Comparison of ENCODE assay signal across 17 cellular contexts in genomic region chr13:30026909-30027308, GRCh38.
DNase-seq lines count a peak whose midpoint lies in the region; ATAC-seq, FAIRE-seq and TF ChIP-seq lines count a peak whose summit lies in the region.
"Had no signal": no experiment of that assay in that cellular context is flagged by ENCODE, and none has a peak within 500 bp of the region (broad histone marks: within the 10 kb centered on the region; RNA-seq: fewer than 3 reads in every experiment).

No MANE protein-coding gene starts in this region.

- peak overlapping the region; percentile 72 for H3K27ac ChIP-seq in C4-2B
- peak overlapping the region; percentile 40 for H3K27ac ChIP-seq in hepatocyte
- no peak overlapping the region for H3K27ac ChIP-seq in small intestine (ENCODE audit: low read depth in 1 of 2, low read length in 1 of 2)
- no peak overlapping the region for H3K27ac ChIP-seq in gastroesophageal sphincter
- H3K27ac ChIP-seq: BLaER1, HL-60 had no signal

- H3K36me3 ChIP-seq in hepatocyte (replicated peaks; ENCODE audit: insufficient read depth, low read depth) = no peaks in the 10 kb centered on the region
- H3K36me3 ChIP-seq in small intestine (ENCODE audit: control insufficient read depth in 2 of 2, insufficient read depth in 2 of 2, low read length in 2 of 2) = no peaks in the 10 kb centered on the region
- H3K36me3 ChIP-seq in gastroesophageal sphincter = no peaks in the 10 kb centered on the region
- H3K36me3 ChIP-seq: BLaER1, HAP-1 had no signal

- H3K4me3 ChIP-seq in hepatocyte = no peak overlapping the region
- no peak overlapping the region for H3K4me3 ChIP-seq in small intestine (ENCODE audit: low read depth in 1 of 2, low read length in 2 of 2)
- no peak overlapping the region for H3K4me3 ChIP-seq in gastroesophageal sphincter
- H3K4me3 ChIP-seq: BLaER1, HAP-1 had no signal

- H3K9me3 ChIP-seq in hepatocyte (ENCODE audit: low read depth) (no peaks in the 10 kb centered on the region), small intestine (ENCODE audit: control insufficient read depth, low read depth) (no peaks in the 10 kb centered on the region), gastroesophageal sphincter (no peaks in the 10 kb centered on the region)
- H3K9me3 ChIP-seq: BLaER1, HAP-1 had no signal

- H2AFZ ChIP-seq in hepatocyte = no peak overlapping the region

- no peaks in the 10 kb centered on the region; the same call in 1 of the 2 replicates for H3K27me3 Mint-ChIP-seq in HFFc6 (ENCODE audit: insufficient read depth)
- H3K27me3 Mint-ChIP-seq in stimulated activated memory B cell treated with anti-CD40 and anti-IgM and Interleukin-4, amounts not matched to agents 10 μg/mL and 1 μg/mL and 100 μg/mL, for 72 hours = peaks cover 8% of the 10 kb centered on the region

- no peak overlapping the region for H3K4me2 ChIP-seq in hepatocyte
- H3K4me2 ChIP-seq: BLaER1 had no signal

- TF ChIP-seq POLR2A in gastroesophageal sphincter (IDR thresholded peaks at IDR 0.05) = no peak

- TF ChIP-seq CTCF in C4-2B (conservative IDR thresholded peaks at IDR 0.05) = no peak
- TF ChIP-seq CTCF in HFFc6 (IDR thresholded peaks at IDR 0.05) = no peak
- TF ChIP-seq CTCF in hepatocyte (IDR thresholded peaks at IDR 0.05; ENCODE audit: poor library complexity) = no peak
- no peak for TF ChIP-seq CTCF in gastroesophageal sphincter (IDR thresholded peaks at IDR 0.05)

- peaks cover 72% of the 10 kb centered on the region for H3K4me1 Mint-ChIP-seq in HFFc6 (ENCODE audit: low read depth)
- H3K4me1 Mint-ChIP-seq in stimulated activated memory B cell treated with anti-CD40 and anti-IgM and Interleukin-4, amounts not matched to agents 10 μg/mL and 1 μg/mL and 100 μg/mL, for 72 hours = no peaks in the 10 kb centered on the region
- H3K4me1 Mint-ChIP-seq: CD8-positive, alpha-beta memory T cell had no signal

- no peak overlapping the region for H3K4me3 Mint-ChIP-seq in HFFc6
- no peak overlapping the region for H3K4me3 Mint-ChIP-seq in stimulated activated memory B cell treated with anti-CD40 and anti-IgM and Interleukin-4, amounts not matched to agents 10 μg/mL and 1 μg/mL and 100 μg/mL, for 72 hours
- H3K4me3 Mint-ChIP-seq: CD8-positive, alpha-beta memory T cell had no signal

- no peak for DNase-seq in HFFc6
- no peak for DNase-seq in hepatocyte (ENCODE audit: low spot score)
- DNase-seq in small intestine = peak; percentile 11
- DNase-seq in HK-2 (ENCODE audit: unreplicated experiment) = no peak
- DNase-seq: 8988T; CD8-positive, alpha-beta memory T cell; COR-L47 had no signal

- no peaks in the 10 kb centered on the region for H3K36me3 Mint-ChIP-seq in HFFc6 (ENCODE audit: low read depth)
- H3K36me3 Mint-ChIP-seq in stimulated activated memory B cell treated with anti-CD40 and anti-IgM and Interleukin-4, amounts not matched to agents 10 μg/mL and 1 μg/mL and 100 μg/mL, for 72 hours = no peaks in the 10 kb centered on the region
- H3K36me3 Mint-ChIP-seq: CD8-positive, alpha-beta memory T cell had no signal

- H3K9me2 ChIP-seq in hepatocyte (replicated peaks; ENCODE audit: insufficient read depth) = no peaks in the 10 kb centered on the region

- no peak for ATAC-seq in stimulated activated memory B cell treated with anti-CD40 and anti-IgM and Interleukin-4, amounts not matched to agents 10 μg/mL and 1 μg/mL and 100 μg/mL, for 72 hours
- ATAC-seq in gastroesophageal sphincter = no peak

- 54% methylated on average over 5 of the region's 5 CpGs for WGBS in hepatocyte (ENCODE audit: low lambda C conversion rate, missing lambda C conversion rate)
- 27 to 74% (median 37%) methylated on average over 5 of the region's 5 CpGs for WGBS in small intestine, 3 donors
- 87 to 93% methylated on average over 2 to 3 of the region's 5 CpGs for WGBS in gastroesophageal sphincter (ENCODE audit: low coverage in 1 of 2), 2 donors

- H3K27me3 ChIP-seq in hepatocyte (no peaks in the 10 kb centered on the region), small intestine (ENCODE audit: control insufficient read depth in 2 of 2, insufficient read depth in 2 of 2, low read length in 2 of 2) (no peaks in the 10 kb centered on the region), gastroesophageal sphincter (no peaks in the 10 kb centered on the region)
- H3K27me3 ChIP-seq: BLaER1 had no signal

- peaks cover 6% of the 10 kb centered on the region for H3K4me1 ChIP-seq in hepatocyte (ENCODE audit: insufficient read depth)
- H3K4me1 ChIP-seq in small intestine (ENCODE audit: control insufficient read depth in 2 of 2, insufficient read depth in 1 of 2, low read depth in 1 of 2, low read length in 1 of 2) = no peaks in the 10 kb centered on the region
- no peaks in the 10 kb centered on the region for H3K4me1 ChIP-seq in gastroesophageal sphincter
- H3K4me1 ChIP-seq: HAP-1 had no signal

- H3K79me2 ChIP-seq in hepatocyte = no peaks in the 10 kb centered on the region

- no peaks in the 10 kb centered on the region for H4K20me1 ChIP-seq in hepatocyte (ENCODE audit: insufficient read depth, poor library complexity, severe bottlenecking)
- H4K20me1 ChIP-seq: BLaER1 had no signal

- H3K27ac Mint-ChIP-seq in HFFc6 = peak overlapping the region; percentile 60; the same call in 1 of the 2 replicates
- no peak overlapping the region for H3K27ac Mint-ChIP-seq in stimulated activated memory B cell treated with anti-CD40 and anti-IgM and Interleukin-4, amounts not matched to agents 10 μg/mL and 1 μg/mL and 100 μg/mL, for 72 hours
- H3K27ac Mint-ChIP-seq: CD8-positive, alpha-beta memory T cell had no signal

- H3K9me3 Mint-ChIP-seq in HFFc6 = no peaks in the 10 kb centered on the region
- H3K9me3 Mint-ChIP-seq in stimulated activated memory B cell treated with anti-CD40 and anti-IgM and Interleukin-4, amounts not matched to agents 10 μg/mL and 1 μg/mL and 100 μg/mL, for 72 hours = no peaks in the 10 kb centered on the region
- H3K9me3 Mint-ChIP-seq: CD8-positive, alpha-beta memory T cell had no signal

- TF ChIP-seq EP300 in gastroesophageal sphincter (IDR thresholded peaks at IDR 0.05) = no peak

- no peak for FAIRE-seq in small intestine (lab: Jason Lieb, UNC)
- FAIRE-seq: D721Med, G401.6, GM12891, GM19239 had no signal

Comparison
In these comparisons a context has a peak if more than half of its experiments do, and no peak if none do; other contexts are left out.
1. H3K27ac ChIP-seq: peak in C4-2B (single experiment) and hepatocyte (single experiment); none in small intestine (0 of 2) and gastroesophageal sphincter (0 of 4).